In the genomic region with DNA sequence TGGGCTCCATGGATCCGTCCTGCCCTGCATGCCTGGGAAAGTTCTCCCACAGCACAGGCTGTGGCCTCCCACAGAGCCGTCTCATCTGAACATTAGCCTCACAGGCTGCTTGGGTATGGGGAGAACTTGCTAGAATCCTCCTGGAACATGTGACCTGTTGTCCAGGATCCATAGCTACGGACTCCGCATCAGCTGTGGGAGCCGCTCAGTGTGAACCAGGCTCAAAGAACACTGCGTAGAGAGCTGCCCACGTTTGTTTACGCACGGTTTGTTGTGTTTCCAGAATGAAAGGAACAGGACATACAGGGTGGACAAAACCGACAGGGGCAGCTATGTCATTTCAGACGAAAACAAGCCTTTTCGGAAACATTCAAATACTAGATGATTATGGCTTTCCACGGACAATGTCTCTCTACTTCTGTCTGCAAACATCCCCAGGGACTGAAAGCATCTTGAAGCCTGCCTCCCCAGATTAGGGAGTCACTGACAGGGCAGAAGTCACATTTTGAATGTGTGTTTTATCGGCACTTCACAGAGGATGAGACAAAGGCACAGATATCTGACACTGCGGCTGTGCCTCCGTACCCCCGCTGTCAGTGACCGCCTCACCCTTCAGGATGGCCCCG, we compare ENCODE assay signal across 23 cellular contexts.
A peak's percentile ranks its signal among the peaks of the same experiment; 100 is the strongest.
DNase-seq lines count a peak whose midpoint lies in the region; ATAC-seq, FAIRE-seq and TF ChIP-seq lines count a peak whose summit lies in the region.
"Had no signal": no experiment of that assay in that cellular context is flagged by ENCODE, and none has a peak within 500 bp of the region (broad histone marks: within the 10 kb centered on the region; RNA-seq: fewer than 3 reads in every experiment).

No MANE protein-coding gene starts in this region.

- H3K4me2 ChIP-seq in mesenchymal stem cell (ENCODE audit: low read length, poor library complexity, severe bottlenecking): no peak overlapping the region

- peak overlapping the region; percentile 29 to 59 for H2BK12ac ChIP-seq in mesenchymal stem cell (ENCODE audit: low read length in 2 of 2)

- H3K4me1 Mint-ChIP-seq in Caco-2 (ENCODE audit: low read depth, unreplicated experiment) (peaks cover 6% of the 10 kb centered on the region), T-helper 17 cell (peaks cover 7% of the 10 kb centered on the region)

- H3K4me1 ChIP-seq in Caco-2 (peaks cover 47% of the 10 kb centered on the region), mesenchymal stem cell (ENCODE audit: control insufficient read depth, insufficient read depth, low read depth, low read length) (peaks cover 23% of the 10 kb centered on the region)

- 72% methylated on average over 19 of the region's 19 CpGs for WGBS in mesenchymal stem cell

- peak overlapping the region in 1 of 2 experiments; percentile 44 for H3K14ac ChIP-seq in mesenchymal stem cell (ENCODE audit: low read length in 2 of 2)

- POLR2A ChIA-PET in Caco-2 (lab: Charles Lee): no interaction called here

- peak overlapping the region; percentile 32 for H4K91ac ChIP-seq in mesenchymal stem cell (ENCODE audit: low read length)

- H3K9me3 Mint-ChIP-seq in Caco-2 (ENCODE audit: unreplicated experiment): no peaks in the 10 kb centered on the region
- H3K9me3 Mint-ChIP-seq: stimulated activated memory B cell treated with anti-CD40 and anti-IgM and Interleukin-4, amounts not matched to agents 10 μg/mL and 1 μg/mL and 100 μg/mL, for 72 hours; T-cell had no signal

- H3K27me3 ChIP-seq in Caco-2 (replicated peaks; ENCODE audit: control insufficient read depth, insufficient read depth, low read length) (no peaks in the 10 kb centered on the region), mesenchymal stem cell (ENCODE audit: control insufficient read depth in 1 of 2, insufficient read depth in 1 of 2, low read length in 2 of 2) (peaks cover 0 to 6% of the 10 kb centered on the region in 2 experiments)
- H3K27me3 ChIP-seq: colonic mucosa, heart right ventricle, sigmoid colon, thyroid gland had no signal

- TF ChIP-seq CTCF in 22Rv1 (IDR thresholded peaks at IDR 0.05) (no peak), Caco-2 (IDR thresholded peaks at IDR 0.05; ENCODE audit: insufficient read depth in 1 of 2, low read depth in 1 of 2, low read length in 1 of 2, severe bottlenecking in 1 of 2, unreplicated experiment in 1 of 2) (no peak)

- DNase-seq in Caco-2 (peak in 1 of 2 experiments; percentile 7), mesenchymal stem cell (no peak), T1000 (lab: John Stamatoyannopoulos, UW) (no peak), DMS79 treated with DMSO at 0.1 percent for 48 hours (lab: John Stamatoyannopoulos, UW) (no peak), RCC 7860 (ENCODE audit: low spot score) (no peak), T-helper 17 cell (no peak)
- DNase-seq: activated CD4-positive, alpha-beta T cell treated with anti-CD3 and anti-CD28 coated beads for 4 hours; activated CD8-positive, alpha-beta memory T cell treated with anti-CD3 and anti-CD28 coated beads, Interleukin-2, amount 10 ng/mL, durations not matched to agents 7 days and 5 days; colonic mucosa; heart right ventricle; IMR-90; NCI-H1436 treated with DMSO at 0.1 percent for 48 hours; NCI-H526 treated with DMSO at 0.1 percent for 48 hours; occipital lobe; SIG-M5; sigmoid colon; T-cell; thyroid gland had no signal

- no peak overlapping the region for H3K23ac ChIP-seq in mesenchymal stem cell (ENCODE audit: low read length in 2 of 2)

- H2AFZ ChIP-seq in mesenchymal stem cell (ENCODE audit: low read depth, low read length): peak overlapping the region; percentile 42

- no peak overlapping the region for H3K9ac ChIP-seq in mesenchymal stem cell (ENCODE audit: low read length)

- H2BK15ac ChIP-seq in mesenchymal stem cell (ENCODE audit: low read depth, poor library complexity, severe bottlenecking): no peak overlapping the region

- peak overlapping the region; percentile 42; the same call in 1 of the 2 replicates for H3K27ac ChIP-seq in 22Rv1
- peak overlapping the region; percentile 30 for H3K27ac ChIP-seq in cingulate gyrus (ENCODE audit: low read depth, low read length)
- H3K27ac ChIP-seq in mesenchymal stem cell (ENCODE audit: low read length, poor library complexity, severe bottlenecking): no peak overlapping the region
- H3K27ac ChIP-seq: sigmoid colon, thyroid gland had no signal

- H3K4me3 Mint-ChIP-seq in Caco-2 (ENCODE audit: unreplicated experiment) (peak overlapping the region; percentile 48), T-helper 17 cell (no peak overlapping the region)
- H3K4me3 Mint-ChIP-seq: activated CD8-positive, alpha-beta memory T cell treated with anti-CD3 and anti-CD28 coated beads, Interleukin-2, amount 10 ng/mL, durations not matched to agents 7 days and 5 days; activated naive CD8-positive, alpha-beta T cell; stimulated activated memory B cell treated with anti-CD40 and anti-IgM and Interleukin-4, amounts not matched to agents 10 μg/mL and 1 μg/mL and 100 μg/mL, for 72 hours; T-cell had no signal

- H3K4me3 ChIP-seq in Caco-2 (ENCODE audit: low read depth, low read length) (no peak overlapping the region), mesenchymal stem cell (ENCODE audit: insufficient read depth in 1 of 2, low read depth in 1 of 2, low read length in 2 of 2) (no peak overlapping the region)
- H3K4me3 ChIP-seq: colonic mucosa, heart right ventricle, lung, sigmoid colon, thyroid gland had no signal

- H3K36me3 Mint-ChIP-seq in Caco-2 (ENCODE audit: insufficient read depth, unreplicated experiment): no peaks in the 10 kb centered on the region
- H3K36me3 Mint-ChIP-seq in T-helper 17 cell (ENCODE audit: low read depth): no peaks in the 10 kb centered on the region
- H3K36me3 Mint-ChIP-seq: activated CD8-positive, alpha-beta memory T cell treated with anti-CD3 and anti-CD28 coated beads, Interleukin-2, amount 10 ng/mL, durations not matched to agents 7 days and 5 days; activated naive CD8-positive, alpha-beta T cell; stimulated activated memory B cell treated with anti-CD40 and anti-IgM and Interleukin-4, amounts not matched to agents 10 μg/mL and 1 μg/mL and 100 μg/mL, for 72 hours; T-cell had no signal

- H3K79me1 ChIP-seq in mesenchymal stem cell (replicated peaks; ENCODE audit: low read length, poor library complexity, severe bottlenecking): no peaks in the 10 kb centered on the region

- H3K27ac Mint-ChIP-seq in Caco-2 (ENCODE audit: unreplicated experiment) (no peak overlapping the region), T-helper 17 cell (no peak overlapping the region)
- H3K27ac Mint-ChIP-seq: activated CD8-positive, alpha-beta memory T cell treated with anti-CD3 and anti-CD28 coated beads, Interleukin-2, amount 10 ng/mL, durations not matched to agents 7 days and 5 days; activated naive CD8-positive, alpha-beta T cell; stimulated activated memory B cell treated with anti-CD40 and anti-IgM and Interleukin-4, amounts not matched to agents 10 μg/mL and 1 μg/mL and 100 μg/mL, for 72 hours; T-cell had no signal

- peak overlapping the region; percentile 29 for H4K8ac ChIP-seq in mesenchymal stem cell (ENCODE audit: low read length)

- H2BK120ac ChIP-seq in mesenchymal stem cell (ENCODE audit: low read depth, low read length): no peak overlapping the region

- H3K9me3 ChIP-seq in Caco-2 (no peaks in the 10 kb centered on the region), mesenchymal stem cell (ENCODE audit: control insufficient read depth, low read length) (no peaks in the 10 kb centered on the region), T-helper 17 cell (ENCODE audit: control insufficient read depth, low read length, poor library complexity, severe bottlenecking) (no peaks in the 10 kb centered on the region)
- H3K9me3 ChIP-seq: colonic mucosa, heart right ventricle, sigmoid colon, thyroid gland had no signal

- BruUV-seq in Caco-2 (replicated peaks; lab: Mats Ljungman, UMichigan): no TSS peak

- H3K4ac ChIP-seq in mesenchymal stem cell (ENCODE audit: low read depth in 1 of 2, low read length in 2 of 2): peak overlapping the region in 1 of 2 experiments; percentile 2

- H3K18ac ChIP-seq in mesenchymal stem cell (ENCODE audit: low read depth in 1 of 2, low read length in 2 of 2): peak overlapping the region; percentile 28 to 66

- H3K36me3 ChIP-seq in Caco-2 (ENCODE audit: control insufficient read depth, insufficient read depth, low read length): no peaks in the 10 kb centered on the region
- no peaks in the 10 kb centered on the region for H3K36me3 ChIP-seq in mesenchymal stem cell (ENCODE audit: control insufficient read depth in 1 of 2, insufficient read depth in 2 of 2, low read depth in 1 of 2, low read length in 2 of 2)
- H3K36me3 ChIP-seq: colonic mucosa, heart right ventricle, sigmoid colon, thyroid gland had no signal

- ATAC-seq in T-helper 17 cell: no peak
- ATAC-seq: activated CD8-positive, alpha-beta memory T cell treated with anti-CD3 and anti-CD28 coated beads, Interleukin-2, amount 10 ng/mL, durations not matched to agents 7 days and 5 days; stimulated activated memory B cell treated with anti-CD40 and anti-IgM and Interleukin-4, amounts not matched to agents 10 μg/mL and 1 μg/mL and 100 μg/mL, for 72 hours; T-cell had no signal

- H3K27me3 Mint-ChIP-seq in Caco-2 (ENCODE audit: insufficient read depth, unreplicated experiment) (no peaks in the 10 kb centered on the region), T-helper 17 cell (peaks cover 29% of the 10 kb centered on the region)
- H3K27me3 Mint-ChIP-seq: activated naive CD8-positive, alpha-beta T cell; stimulated activated memory B cell treated with anti-CD40 and anti-IgM and Interleukin-4, amounts not matched to agents 10 μg/mL and 1 μg/mL and 100 μg/mL, for 72 hours; T-cell had no signal

- CTCF ChIA-PET in Caco-2 (lab: Charles Lee): no interaction called here

- H2AK5ac ChIP-seq in mesenchymal stem cell (ENCODE audit: low read length, severe bottlenecking): peak overlapping the region; percentile 23

- H2BK5ac ChIP-seq in mesenchymal stem cell (ENCODE audit: low read depth, low read length, poor library complexity, severe bottlenecking): no peak overlapping the region

- intact Hi-C loops in Caco-2 (cut with micrococcal nuclease; ENCODE audit: unreplicated experiment): loop anchor here (5.0 to 10.0 kb wide), 2 partner anchors 70 to 107 kb away; no protein-coding TSS in a partner anchor

- FAIRE-seq in RCC 7860 (lab: Jason Lieb, UNC): no peak
